In the genomic region with DNA sequence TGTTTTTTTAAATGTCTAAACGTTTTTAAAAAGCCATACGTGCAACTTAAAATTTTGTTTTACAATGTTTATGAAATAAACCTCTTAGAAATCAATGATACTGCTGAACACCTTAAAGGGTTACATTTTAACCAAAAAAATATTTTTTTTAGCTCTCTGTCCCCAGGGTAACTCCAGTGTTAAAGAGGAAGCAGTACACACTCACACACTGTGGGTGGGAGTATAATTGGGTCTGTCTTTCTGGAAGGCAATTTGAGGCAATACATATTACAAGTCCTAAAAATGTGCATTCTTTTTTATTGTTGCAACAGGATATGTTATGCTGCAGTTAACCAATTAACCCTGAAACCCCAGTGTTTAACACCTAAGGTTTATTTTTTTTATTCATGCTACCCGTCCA, we compare ENCODE assay signal across 18 cellular contexts. TPM values are rescaled to one million over a fixed set of nuclear protein-coding genes. Genes with fewer than 3 reads are reported as not detected.
"Had no signal": no experiment of that assay in that cellular context is flagged by ENCODE, and none has a peak within 500 bp of the region (broad histone marks: within the 10 kb centered on the region; RNA-seq: fewer than 3 reads in every experiment).

No MANE protein-coding gene starts in this region.

- H3K27me3 ChIP-seq: body of pancreas, esophagus muscularis mucosa, left lung, neutrophil, vagina had no signal

- H3K9me3 ChIP-seq: body of pancreas, left lung, neutrophil, vagina had no signal

- H3K9me3 Mint-ChIP-seq: activated naive CD8-positive, alpha-beta T cell treated with anti-CD3 and anti-CD28 coated beads for 36 hours; activated T-cell treated with anti-CD3 and anti-CD28 coated beads, Interleukin-2, amount 50 U/mL, for 72 hours; natural killer cell had no signal

- H3K27me3 Mint-ChIP-seq: activated CD4-positive, alpha-beta memory T cell treated with anti-CD3 and anti-CD28 coated beads for 36 hours had no signal

- ATAC-seq: activated CD4-positive, alpha-beta T cell treated with anti-CD3 and anti-CD28 coated beads for 36 hours; activated T-cell treated with anti-CD3 and anti-CD28 coated beads, Interleukin-2, amount 50 U/mL, for 72 hours; body of pancreas; left lung; natural killer cell had no signal

- DNase-seq: activated CD4-positive, alpha-beta memory T cell treated with anti-CD3 and anti-CD28 coated beads for 36 hours; activated CD4-positive, alpha-beta T cell treated with anti-CD3 and anti-CD28 coated beads for 36 hours; activated naive CD8-positive, alpha-beta T cell treated with anti-CD3 and anti-CD28 coated beads for 36 hours; activated T-cell treated with anti-CD3 and anti-CD28 coated beads, Interleukin-2, amount 50 U/mL, for 72 hours; amygdala; body of pancreas; caudate nucleus; hypothalamus; left lung; natural killer cell; stimulated activated CD4-positive, alpha-beta T cell treated with anti-CD3 and anti-CD28 coated beads, Interleukin-12 subunit alpha, Interleukin-12 subunit beta, amount 100 ng/mL, for 4 hours; stimulated activated CD4-positive, alpha-beta T cell treated with anti-CD3 and anti-CD28 coated beads, Interleukin-2, amount 100 ng/mL, for 24 hours; WERI-Rb-1 had no signal

- H3K36me3 Mint-ChIP-seq: natural killer cell had no signal

- H3K27ac ChIP-seq: body of pancreas, esophagus muscularis mucosa, left lung, neutrophil, parathyroid adenoma, vagina, WERI-Rb-1 had no signal

- H3K27ac Mint-ChIP-seq: activated CD4-positive, alpha-beta memory T cell treated with anti-CD3 and anti-CD28 coated beads for 36 hours; activated CD4-positive, alpha-beta T cell treated with anti-CD3 and anti-CD28 coated beads for 36 hours; activated naive CD8-positive, alpha-beta T cell treated with anti-CD3 and anti-CD28 coated beads for 36 hours; activated T-cell treated with anti-CD3 and anti-CD28 coated beads, Interleukin-2, amount 50 U/mL, for 72 hours; natural killer cell had no signal

- H3K4me3 Mint-ChIP-seq: activated CD4-positive, alpha-beta memory T cell treated with anti-CD3 and anti-CD28 coated beads for 36 hours; activated CD4-positive, alpha-beta T cell treated with anti-CD3 and anti-CD28 coated beads for 36 hours; activated naive CD8-positive, alpha-beta T cell treated with anti-CD3 and anti-CD28 coated beads for 36 hours; activated T-cell treated with anti-CD3 and anti-CD28 coated beads, Interleukin-2, amount 50 U/mL, for 72 hours; natural killer cell had no signal

RNA-seq across cellular contexts. Expression of a gene that starts 37.7 kb away (rescaled TPM):
- total RNA-seq: activated CD4-positive, alpha-beta memory T cell treated with anti-CD3 and anti-CD28 coated beads for 36 hours; activated CD4-positive, alpha-beta T cell treated with anti-CD3 and anti-CD28 coated beads for 36 hours; activated naive CD8-positive, alpha-beta T cell treated with anti-CD3 and anti-CD28 coated beads for 36 hours; activated T-cell treated with anti-CD3 and anti-CD28 coated beads, Interleukin-2, amount 50 U/mL, for 72 hours; esophagus muscularis mucosa; kidney; natural killer cell; vagina had no signal
